1 cellular context compared by ENCODE assay signal in genomic region chr16:89595330-89596060, GRCh38.
TF ChIP-seq lines count a peak whose summit lies in the region.

No MANE protein-coding gene starts in this region.

TF ChIP-seq in H1, 55 proteins besides CTCF, POLR2A, EP300 and RAD21:
- TF ChIP-seq KDM1A (IDR thresholded peaks at IDR 0.05; ENCODE audit: borderline replicate concordance, low read length) (no peak), SP4 (IDR thresholded peaks at IDR 0.05; ENCODE audit: low read length) (no peak), SP1 (IDR thresholded peaks at IDR 0.05; ENCODE audit: low read depth, low read length) (no peak), TBP (IDR thresholded peaks at IDR 0.05; ENCODE audit: low read depth, low read length) (no peak), ZNF274 (IDR thresholded peaks at IDR 0.05; ENCODE audit: borderline replicate concordance, extremely low read depth, low read length) (no peak), BRCA1 (IDR thresholded peaks at IDR 0.05; ENCODE audit: low read depth, low read length) (no peak), JUND (IDR thresholded peaks at IDR 0.05; ENCODE audit: low read length) (no peak), SAP30 (IDR thresholded peaks at IDR 0.05; ENCODE audit: insufficient read depth, insufficient replicate concordance, low read length) (no peak), KDM4A (IDR thresholded peaks at IDR 0.05; ENCODE audit: low read depth, low read length, severe bottlenecking) (no peak), GABPA (IDR thresholded peaks at IDR 0.05; ENCODE audit: borderline replicate concordance, insufficient read depth, low read length) (no peak), SUZ12 (IDR thresholded peaks at IDR 0.05; ENCODE audit: low read length) (no peak)
